Comparison of ENCODE assay signal across 21 cellular contexts in the genomic region with DNA sequence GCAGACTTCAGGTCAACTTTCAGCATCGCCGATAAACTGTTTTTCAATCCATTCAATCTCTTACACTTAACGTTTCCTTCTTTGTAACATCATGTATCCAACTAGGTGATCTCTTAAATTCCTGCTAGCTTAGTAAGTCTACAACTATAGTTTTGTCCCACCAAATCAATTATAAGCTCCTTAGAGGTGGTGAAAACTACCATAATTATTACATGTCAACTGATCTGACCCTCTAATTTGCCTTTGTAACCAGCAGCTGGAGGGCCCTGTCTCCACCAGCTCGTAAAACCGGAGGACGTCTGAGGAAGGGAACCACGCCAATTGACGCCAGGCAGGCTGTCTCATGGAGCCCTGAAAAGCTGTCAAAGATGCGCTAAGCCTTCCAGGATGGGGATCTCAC.
"Had no signal": no experiment of that assay in that cellular context is flagged by ENCODE, and none has a peak within 500 bp of the region (broad histone marks: within the 10 kb centered on the region; RNA-seq: fewer than 3 reads in every experiment).

No MANE protein-coding gene starts in this region.

- H3K27me3 ChIP-seq: MG63, SJSA1 had no signal

- H3K9me3 ChIP-seq: MG63, SJSA1 had no signal

- DNase-seq: IMR-90, Karpas-422, KG1, MG63, NCI-H1092, NCI-H1105 treated with DMSO at 0.1 percent for 48 hours, NCI-H1436 treated with DMSO at 0.1 percent for 48 hours, NCI-H187, NCI-H2029, NCI-H2081 treated with DMSO at 0.1 percent for 48 hours, NCI-H345, NCI-H446 treated with DMSO at 0.1 percent for 48 hours, NCI-H510A treated with DMSO at 0.1 percent for 48 hours, NCI-H82, Right ventricle myocardium superior, RPMI8226, SIG-M5, T-helper 2 cell had no signal

- H3K4me3 ChIP-seq: MG63, SJSA1, SK-N-MC had no signal

- H3K27ac ChIP-seq: SJSA1, SK-N-MC had no signal

- H3K4me1 ChIP-seq: SJSA1 had no signal

- ATAC-seq: HepG2 had no signal
